Comparison of ENCODE assay signal across 21 cellular contexts in genomic region chr18:53639696-53640095, GRCh38.
"Had no signal": no experiment of that assay in that cellular context is flagged by ENCODE, and none has a peak within 500 bp of the region (broad histone marks: within the 10 kb centered on the region; RNA-seq: fewer than 3 reads in every experiment).

No MANE protein-coding gene starts in this region.

- H3K9me3 ChIP-seq: MG63, SJCRH30 had no signal

- H3K4me3 ChIP-seq: MG63, SJCRH30 had no signal

- ATAC-seq: HepG2, SK-N-SH treated with all-trans-retinoic acid at 6 μM for 48 hours had no signal

- DNase-seq: IMR-90, Karpas-422, KG1, MG63, NCI-H1092, NCI-H1105 treated with DMSO at 0.1 percent for 48 hours, NCI-H1417 treated with DMSO at 0.1 percent for 48 hours, NCI-H146, NCI-H187, NCI-H2029, NCI-H2081 treated with DMSO at 0.1 percent for 48 hours, NCI-H2171, NCI-H226, NCI-H524 treated with DMSO at 0.1 percent for 48 hours, NCI-H69, NCI-H774, RPMI8226, SHP77 treated with DMSO at 0.1 percent for 48 hours, SJCRH30 had no signal

- H3K36me3 ChIP-seq: MG63, SJCRH30 had no signal

- H3K4me1 ChIP-seq: SJCRH30 had no signal

- H3K27me3 ChIP-seq: MG63, SJCRH30 had no signal

- H3K27ac ChIP-seq: SJCRH30 had no signal
